1 cellular context compared by ENCODE assay signal in genomic region chr10:114937962-114938817, GRCh38.
TF ChIP-seq lines count a peak whose summit lies in the region.

Gene TRUB1, plus strand, starts transcription at chr10:114938195. Its CDS starts 59 bp downstream, at chr10:114938254.

TF ChIP-seq in HepG2, 621 proteins besides CTCF, POLR2A, EP300 and RAD21 (continued from another document and continues in another):
- TF ChIP-seq SNAPC5 (CRISPR knock-in tag; IDR thresholded peaks at IDR 0.05; ENCODE audit: borderline replicate concordance): no peak
- no peak for TF ChIP-seq SMARCC2 (IDR thresholded peaks at IDR 0.05)
- TF ChIP-seq GTF2F1 (IDR thresholded peaks at IDR 0.05; ENCODE audit: low read length): no peak
- TF ChIP-seq GRHL1 (CRISPR knock-in tag; conservative IDR thresholded peaks at IDR 0.05): no peak
- 0 out of 2 replicates have a peak, but pooled peaks have one; percentile 19 for TF ChIP-seq ZC3H13 (CRISPR knock-in tag; IDR thresholded peaks at IDR 0.05)
- TF ChIP-seq ZSCAN31 (CRISPR knock-in tag; IDR thresholded peaks at IDR 0.05; ENCODE audit: low read depth): no peak
- no peak for TF ChIP-seq NFE2 (CRISPR knock-in tag; IDR thresholded peaks at IDR 0.05)
- no peak for TF ChIP-seq POLR2AphosphoS2 (IDR thresholded peaks at IDR 0.05; ENCODE audit: low read depth, low read length)
- TF ChIP-seq ZSCAN29 (CRISPR knock-in tag; conservative IDR thresholded peaks at IDR 0.05): 0 out of 2 replicates have a peak, but pooled peaks have one; percentile 25
- no peak for TF ChIP-seq TCF12 (IDR thresholded peaks at IDR 0.05)
- TF ChIP-seq TCF12 (CRISPR knock-in tag; IDR thresholded peaks at IDR 0.05): no peak
- TF ChIP-seq SNAPC4 (CRISPR knock-in tag; IDR thresholded peaks at IDR 0.05): peak; percentile 76; the same call in 1 of the 2 replicates
- peak; percentile 85; the same call in 1 of the 2 replicates for TF ChIP-seq NFKB2 (CRISPR knock-in tag; IDR thresholded peaks at IDR 0.05; ENCODE audit: borderline replicate concordance)
- TF ChIP-seq ZNF142 (CRISPR knock-in tag; IDR thresholded peaks at IDR 0.05): no peak
- TF ChIP-seq CBFB (CRISPR knock-in tag; IDR thresholded peaks at IDR 0.05): 0 out of 2 replicates have a peak, but pooled peaks have one; percentile 47
- TF ChIP-seq XRCC5 (optimal IDR thresholded peaks at IDR 0.05; ENCODE audit: low read length): peak; percentile 57
- peak; percentile 66; the same call in 1 of the 2 replicates for TF ChIP-seq MAX (IDR thresholded peaks at IDR 0.05)
- no peak for TF ChIP-seq ZKSCAN5 (CRISPR knock-in tag; IDR thresholded peaks at IDR 0.05)
- TF ChIP-seq SUZ12 (IDR thresholded peaks at IDR 0.05; ENCODE audit: low read depth, low read length): peak; percentile 76
- TF ChIP-seq PBX2 (CRISPR knock-in tag; IDR thresholded peaks at IDR 0.05): no peak
- no peak for TF ChIP-seq CENPT (CRISPR knock-in tag; IDR thresholded peaks at IDR 0.05; ENCODE audit: low read depth)
- no peak for TF ChIP-seq NFIB (CRISPR knock-in tag; IDR thresholded peaks at IDR 0.05; ENCODE audit: borderline replicate concordance)
- no peak; the same call in 1 of the 2 replicates for TF ChIP-seq ZNF414 (CRISPR knock-in tag; IDR thresholded peaks at IDR 0.05)
- peak; percentile 47 for TF ChIP-seq TFE3 (CRISPR knock-in tag; IDR thresholded peaks at IDR 0.05)
- peak; percentile 32; the same call in 1 of the 2 replicates for TF ChIP-seq ARHGAP35 (CRISPR knock-in tag; IDR thresholded peaks at IDR 0.05; ENCODE audit: borderline replicate concordance)
- 0 out of 2 replicates have a peak, but pooled peaks have one; percentile 38 for TF ChIP-seq TFDP2 (CRISPR knock-in tag; IDR thresholded peaks at IDR 0.05)
- peak; percentile 73; the same call in 1 of the 2 replicates for TF ChIP-seq MIER3 (CRISPR knock-in tag; IDR thresholded peaks at IDR 0.05; ENCODE audit: borderline replicate concordance)
- no peak for TF ChIP-seq SETDB1 (CRISPR knock-in tag; IDR thresholded peaks at IDR 0.05; ENCODE audit: borderline replicate concordance)
- TF ChIP-seq ZNF451 (CRISPR knock-in tag; IDR thresholded peaks at IDR 0.05): no peak
- TF ChIP-seq ZBTB3 (CRISPR knock-in tag; IDR thresholded peaks at IDR 0.05; ENCODE audit: borderline replicate concordance, low read depth): 0 out of 2 replicates have a peak, but pooled peaks have one; percentile 66
- no peak for TF ChIP-seq ZNF432 (CRISPR knock-in tag; IDR thresholded peaks at IDR 0.05; ENCODE audit: borderline replicate concordance)
- TF ChIP-seq MEIS2 (CRISPR knock-in tag; IDR thresholded peaks at IDR 0.05): 0 out of 2 replicates have a peak, but pooled peaks have one; percentile 24
- TF ChIP-seq HOXA7 (CRISPR knock-in tag; IDR thresholded peaks at IDR 0.05): no peak
- TF ChIP-seq MAFF (IDR thresholded peaks at IDR 0.05; ENCODE audit: low read depth, low read length): no peak
- TF ChIP-seq U2AF2 (IDR thresholded peaks at IDR 0.05; ENCODE audit: low read depth, low read length): 0 out of 2 replicates have a peak, but pooled peaks have one; percentile 72
- no peak for TF ChIP-seq ZNF44 (CRISPR knock-in tag; IDR thresholded peaks at IDR 0.05)
- TF ChIP-seq ZBTB34 (CRISPR knock-in tag; IDR thresholded peaks at IDR 0.05): no peak; the same call in 1 of the 2 replicates
- no peak for TF ChIP-seq CC2D1A (CRISPR knock-in tag; IDR thresholded peaks at IDR 0.05)
- 0 out of 2 replicates have a peak, but pooled peaks have one; percentile 69 for TF ChIP-seq DNMT1 (CRISPR knock-in tag; IDR thresholded peaks at IDR 0.05)
- no peak for TF ChIP-seq RNF2 (conservative IDR thresholded peaks at IDR 0.05; ENCODE audit: low read depth)
- peak; percentile 51 for TF ChIP-seq SOX5 (CRISPR knock-in tag; IDR thresholded peaks at IDR 0.05; ENCODE audit: borderline replicate concordance)
- no peak for TF ChIP-seq MLX (CRISPR knock-in tag; IDR thresholded peaks at IDR 0.05)
